ENCODE assay signal across 15 cellular contexts in the genomic region with DNA sequence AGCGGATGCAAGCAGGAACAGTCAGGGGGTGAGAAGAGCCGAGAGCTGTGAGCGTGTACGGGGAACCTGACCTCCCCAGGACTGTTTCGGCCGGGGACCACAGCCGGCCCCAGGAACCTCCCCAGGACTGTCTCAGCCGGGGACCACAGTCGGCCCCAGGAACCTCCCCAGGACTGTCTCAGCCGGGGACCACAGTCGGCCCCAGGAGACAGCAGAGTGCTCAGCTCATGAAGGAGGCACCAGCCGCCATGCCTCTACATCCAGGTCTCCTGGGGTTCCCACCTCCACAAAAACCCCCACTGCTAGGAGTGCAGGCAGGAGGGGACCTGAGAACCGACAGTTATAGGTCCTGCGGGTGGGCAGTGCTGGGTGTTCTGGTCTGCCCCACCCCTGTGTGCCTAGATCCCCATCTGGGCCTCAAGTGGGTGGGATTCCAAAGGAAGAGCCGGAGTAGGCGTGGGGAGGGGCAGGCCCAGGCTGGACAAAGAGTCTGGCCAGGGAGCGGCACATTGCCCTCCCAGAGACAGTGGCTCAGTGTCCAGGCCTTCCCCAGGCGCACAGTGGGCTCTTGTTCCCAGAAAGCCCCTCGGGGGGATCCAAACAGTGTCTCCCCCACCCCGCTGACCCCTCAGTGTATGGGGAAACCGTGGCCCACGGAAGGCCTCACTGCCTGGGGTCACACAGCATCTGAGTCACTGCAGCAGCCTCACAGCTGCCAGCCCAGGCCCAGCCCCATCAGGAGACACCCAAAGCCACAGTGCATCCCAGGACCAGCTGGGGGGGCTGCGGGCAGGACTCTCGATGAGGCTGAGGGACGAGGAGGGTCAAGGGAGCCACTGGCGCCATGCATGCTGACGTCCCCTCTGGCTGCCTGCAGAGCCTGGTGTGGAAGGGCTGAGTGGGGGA. TPM values are rescaled to one million over a fixed set of nuclear protein-coding genes. Genes with fewer than 3 reads are reported as not detected.
A peak's percentile ranks its signal among the peaks of the same experiment; 100 is the strongest.
DNase-seq lines count a peak whose midpoint lies in the region; ATAC-seq, FAIRE-seq and TF ChIP-seq lines count a peak whose summit lies in the region.
"Had no signal": no experiment of that assay in that cellular context is flagged by ENCODE, and none has a peak within 500 bp of the region (broad histone marks: within the 10 kb centered on the region; RNA-seq: fewer than 3 reads in every experiment).

No MANE protein-coding gene starts in this region.

- TF ChIP-seq CTCF in astrocyte (IDR thresholded peaks at IDR 0.05; ENCODE audit: insufficient read depth, low read depth, low read length) = no peak
- TF ChIP-seq CTCF in heart right ventricle (IDR thresholded peaks at IDR 0.05) = no peak

- H3K27me3 ChIP-seq in BLaER1 treated with 17β-estradiol and CSF1 and Interleukin-3, amounts not matched to agents 10 nM and 100 nM = peaks cover 18 to 43% (median 34%) of the 10 kb centered on the region in 11 experiments
- no peaks in the 10 kb centered on the region for H3K27me3 ChIP-seq in astrocyte (ENCODE audit: insufficient read depth, low read length)
- peaks cover 0 to 28% (median 0%) of the 10 kb centered on the region in 7 donors for H3K27me3 ChIP-seq in heart right ventricle

- H3K4me3 ChIP-seq in BLaER1 treated with 17β-estradiol and CSF1 and Interleukin-3, amounts not matched to agents 10 nM and 100 nM = no peak overlapping the region
- H3K4me3 ChIP-seq in astrocyte (ENCODE audit: insufficient read depth, low read depth, low read length) (no peak overlapping the region), heart right ventricle (no peak overlapping the region)
- H3K4me3 ChIP-seq: A549, thoracic aorta had no signal

- ATAC-seq in heart right ventricle = peak in 1 of 8 donors; percentile 9
- ATAC-seq in HG03469 (IDR thresholded peaks at IDR 0.05; ENCODE audit: unreplicated experiment) = no peak
- no peak for ATAC-seq in HG03025 (IDR thresholded peaks at IDR 0.05; ENCODE audit: low FRiP score, unreplicated experiment)
- ATAC-seq: A549 had no signal

- H3K27me3 Mint-ChIP-seq in astrocyte (ENCODE audit: low read depth, unreplicated experiment) = no peaks in the 10 kb centered on the region

- peaks cover 7% of the 10 kb centered on the region for H3K36me3 Mint-ChIP-seq in astrocyte (ENCODE audit: low read depth, unreplicated experiment)
- H3K36me3 Mint-ChIP-seq: activated naive CD8-positive, alpha-beta T cell treated with anti-CD3 and anti-CD28 coated beads for 36 hours; naive B cell had no signal

- H3K27ac Mint-ChIP-seq in astrocyte (ENCODE audit: unreplicated experiment) = no peak overlapping the region
- H3K27ac Mint-ChIP-seq: activated naive CD8-positive, alpha-beta T cell treated with anti-CD3 and anti-CD28 coated beads for 36 hours; naive B cell had no signal

- peak overlapping the region; percentile 34 for H3K4me3 Mint-ChIP-seq in astrocyte (ENCODE audit: unreplicated experiment)
- H3K4me3 Mint-ChIP-seq: activated naive CD8-positive, alpha-beta T cell treated with anti-CD3 and anti-CD28 coated beads for 36 hours; naive B cell had no signal

- peak overlapping the region in 1 of 11 experiments; percentile 25; a peak in 2 of 22 replicates for H3K27ac ChIP-seq in BLaER1 treated with 17β-estradiol and CSF1 and Interleukin-3, amounts not matched to agents 10 nM and 100 nM
- H3K27ac ChIP-seq in astrocyte (ENCODE audit: low read depth, low read length) (no peak overlapping the region), heart right ventricle (peak overlapping the region in 6 of 10 donors; percentile 20 to 50 (median 36))
- H3K27ac ChIP-seq: A549 had no signal

- H4K20me1 ChIP-seq in BLaER1 treated with 17β-estradiol and CSF1 and Interleukin-3, amounts not matched to agents 10 nM and 100 nM = peaks cover 0 to 83% (median 20%) of the 10 kb centered on the region in 11 experiments; a peak in 13 of 22 replicates
- H4K20me1 ChIP-seq in astrocyte (ENCODE audit: insufficient read depth, low read length) = peaks cover 82% of the 10 kb centered on the region

- H3K9ac ChIP-seq in BLaER1 treated with 17β-estradiol and CSF1 and Interleukin-3, amounts not matched to agents 10 nM and 100 nM = peak overlapping the region in 9 of 11 experiments; percentile 9 to 44 (median 19); a peak in 7 of 22 replicates
- peak overlapping the region; percentile 35 for H3K9ac ChIP-seq in astrocyte (ENCODE audit: low read length)

- DNase-seq in astrocyte (ENCODE audit: low read depth) (no peak), heart right ventricle (peak in 1 of 2 donors; percentile 27), posterior vena cava (ENCODE audit: low spot score) (peak; percentile 84), NOMO-1 (lab: John Stamatoyannopoulos, UW; ENCODE audit: unreplicated experiment in 2 of 2) (no peak)
- no peak for DNase-seq in stimulated activated CD4-positive, alpha-beta T cell treated with anti-CD3 and anti-CD28 coated beads, Interleukin-4, amount 100 ng/mL, for 1 hour
- DNase-seq: activated CD8-positive, alpha-beta memory T cell treated with anti-CD3 and anti-CD28 coated beads, Interleukin-2, amount 50 U/mL, for 4 hours; activated naive CD8-positive, alpha-beta T cell treated with anti-CD3 and anti-CD28 coated beads for 36 hours; naive B cell; NCI-H1436; NCI-H82 had no signal

- peaks cover 62% of the 10 kb centered on the region for H3K79me2 ChIP-seq in astrocyte (ENCODE audit: insufficient read depth, low read length)

- peaks cover 0 to 18% (median 0%) of the 10 kb centered on the region in 11 experiments; a peak in 6 of 22 replicates for H3K36me3 ChIP-seq in BLaER1 treated with 17β-estradiol and CSF1 and Interleukin-3, amounts not matched to agents 10 nM and 100 nM
- H3K36me3 ChIP-seq in astrocyte (ENCODE audit: insufficient read depth, low read length) = peaks cover 2% of the 10 kb centered on the region
- peaks cover 0 to 24% (median 15%) of the 10 kb centered on the region in 9 donors for H3K36me3 ChIP-seq in heart right ventricle

- no peaks in the 10 kb centered on the region for H3K9me3 ChIP-seq in BLaER1 treated with 17β-estradiol and CSF1 and Interleukin-3, amounts not matched to agents 10 nM and 100 nM (replicated peaks in 1 of 11)
- no peaks in the 10 kb centered on the region for H3K9me3 ChIP-seq in astrocyte (ENCODE audit: insufficient read depth, low read depth, low read length)
- no peaks in the 10 kb centered on the region for H3K9me3 ChIP-seq in heart right ventricle
- H3K9me3 ChIP-seq: A549, thoracic aorta had no signal

- H2AFZ ChIP-seq in astrocyte (ENCODE audit: low read depth, low read length) = no peak overlapping the region

- intact Hi-C loops in heart right ventricle (cut with DNase I) (loop anchor here in 2 of 10 donors (2.0 kb wide), 1 partner anchor 29 kb away; no protein-coding TSS in a partner anchor), posterior vena cava (cut with DNase I) (no loop called here)

- 70 to 76% methylated on average over 27 of the region's 27 CpGs for WGBS in heart right ventricle, 2 donors

- H3K9me3 Mint-ChIP-seq in astrocyte (ENCODE audit: unreplicated experiment) = no peaks in the 10 kb centered on the region
- H3K9me3 Mint-ChIP-seq: activated naive CD8-positive, alpha-beta T cell treated with anti-CD3 and anti-CD28 coated beads for 36 hours had no signal

- peaks cover 23 to 76% (median 60%) of the 10 kb centered on the region in 10 experiments for H3K4me1 ChIP-seq in BLaER1 treated with 17β-estradiol and CSF1 and Interleukin-3, amounts not matched to agents 10 nM and 100 nM
- peaks cover 26% of the 10 kb centered on the region for H3K4me1 ChIP-seq in astrocyte (ENCODE audit: insufficient read depth, low read length)
- H3K4me1 ChIP-seq in heart right ventricle = peaks cover 37 to 74% (median 66%) of the 10 kb centered on the region in 9 donors

- FAIRE-seq in astrocyte (lab: Jason Lieb, UNC) = no peak
- FAIRE-seq: A549 had no signal

- H3K4me2 ChIP-seq in BLaER1 treated with 17β-estradiol and CSF1 and Interleukin-3, amounts not matched to agents 10 nM and 100 nM = peak overlapping the region; percentile 29 to 100 (median 42); a peak in 21 of 22 replicates
- H3K4me2 ChIP-seq in astrocyte (ENCODE audit: low read length) = peak overlapping the region; percentile 4
- H3K4me2 ChIP-seq: A549 had no signal

- H3K4me1 Mint-ChIP-seq in astrocyte (ENCODE audit: low read depth, unreplicated experiment) = peaks cover 22% of the 10 kb centered on the region

RNA-seq across cellular contexts. Expression of gene RHBDF1, which starts 4.3 kb away (rescaled TPM):
- total RNA-seq in astrocyte (45.6 and 55.5 TPM in 2 replicates), heart right ventricle (10 to 100 TPM; 18.5 to 27.8 (median 24.3) TPM), posterior vena cava (10 to 100 TPM; 39.5 to 39.7 TPM)
- polyA plus RNA-seq in heart right ventricle = 10 to 100 TPM; 36.9 to 89.8 TPM

RNA-seq across cellular contexts. Expression of gene MPG, which starts 9.9 kb away (rescaled TPM):
- 56.5 and 62.7 TPM in 2 replicates for total RNA-seq in astrocyte
- 10 to 100 TPM; 32.2 to 44.7 (median 38.6) TPM for total RNA-seq in heart right ventricle
- polyA plus RNA-seq in heart right ventricle = 10 to 100 TPM; 68.2 to 88.5 TPM
- 10 to 100 TPM; 42.2 to 45.6 TPM for total RNA-seq in posterior vena cava

RNA-seq across cellular contexts. Expression of gene SNRNP25, which starts 14.5 kb away (rescaled TPM):
- total RNA-seq in astrocyte (34.1 and 35.9 TPM in 2 replicates), heart right ventricle (10 to 100 TPM; 45.6 to 86.6 (median 56.6) TPM), posterior vena cava (10 to 100 TPM; 11.2 to 11.6 TPM)
- polyA plus RNA-seq in heart right ventricle = 100 to 1,000 TPM in 1 of 2 donors, 10 to 100 TPM in 1; 80.4 to 109 TPM

RNA-seq across cellular contexts. Expression of gene POLR3K, which starts 14.7 kb away (rescaled TPM):
- 9.6 and 12.2 TPM in 2 replicates for total RNA-seq in astrocyte
- 10 to 100 TPM in 7 of 10 donors, 1 to 10 TPM in 3; 9.1 to 11.8 (median 10.5) TPM for total RNA-seq in heart right ventricle
- 10 to 100 TPM in 1 of 2 donors, 1 to 10 TPM in 1; 6.7 to 19.2 TPM for polyA plus RNA-seq in heart right ventricle
- total RNA-seq in posterior vena cava = 1 to 10 TPM; 7.4 to 7.9 TPM
